9 cellular contexts compared by ENCODE assay signal in the genomic region with DNA sequence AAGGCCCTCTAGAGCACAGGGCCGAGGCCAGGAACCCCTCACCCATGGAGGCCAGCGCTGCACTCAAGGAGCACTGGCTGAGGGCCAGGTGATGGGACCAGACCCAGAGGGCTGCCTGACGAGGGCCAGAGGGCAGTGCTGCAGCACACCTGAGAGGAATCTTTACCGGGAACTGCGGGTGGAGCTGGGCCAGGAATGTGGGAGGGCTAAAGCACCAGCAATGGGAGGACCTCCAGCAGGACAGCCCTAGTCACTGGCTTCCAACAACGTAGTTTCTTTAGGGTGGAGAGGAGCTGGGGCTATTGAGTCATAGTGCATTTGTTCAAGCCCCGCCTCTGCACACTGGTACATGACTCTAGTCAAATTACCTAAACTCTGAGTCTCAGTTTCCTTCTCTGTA.
DNase-seq lines count a peak whose midpoint lies in the region; ATAC-seq, FAIRE-seq and TF ChIP-seq lines count a peak whose summit lies in the region.
"Had no signal": no experiment of that assay in that cellular context is flagged by ENCODE, and none has a peak within 500 bp of the region (broad histone marks: within the 10 kb centered on the region; RNA-seq: fewer than 3 reads in every experiment).

No MANE protein-coding gene starts in this region.

- intact Hi-C loops in K562 (cut with micrococcal nuclease): no loop called here

- H3K36me3 Mint-ChIP-seq in type B pancreatic cell: no peaks in the 10 kb centered on the region

- H3K9me3 ChIP-seq in K562 (replicated peaks; ENCODE audit: control insufficient read depth, insufficient read depth, low read depth, low read length): no peaks in the 10 kb centered on the region
- H3K9me3 ChIP-seq: uterus had no signal

- H3K9ac ChIP-seq in K562 (ENCODE audit: insufficient read depth in 1 of 2, low read depth in 2 of 2, low read length in 2 of 2): no peak overlapping the region

- H3K27ac Mint-ChIP-seq in type B pancreatic cell: peak overlapping the region; percentile 57

- peaks cover 3% of the 10 kb centered on the region in 2 experiments; a peak in 2 of 5 replicates for H3K4me1 ChIP-seq in K562 (replicated peaks in 1 of 2; ENCODE audit: control insufficient read depth in 2 of 2, insufficient read depth in 2 of 2, low read length in 2 of 2)
- H3K4me1 ChIP-seq: uterus had no signal

- in situ Hi-C loops in K562 (cut with MboI): no loop called here

- FAIRE-seq in K562 (lab: Jason Lieb, UNC): no peak

- no peak overlapping the region for H3K27ac ChIP-seq in K562 (ENCODE audit: extremely low read depth, low read depth, low read length)
- H3K27ac ChIP-seq: uterus had no signal

- DNase-seq in K562 (ENCODE audit: extremely low read depth in 1 of 4, low spot score in 3 of 4) (no peak), type B pancreatic cell (ENCODE audit: extremely low spot score, unreplicated experiment) (no peak)
- no peak for DNase-seq in activated naive CD4-positive, alpha-beta T cell (lab: John Stamatoyannopoulos, UW)
- no peak for DNase-seq in stimulated activated CD4-positive, alpha-beta T cell treated with anti-CD3 and anti-CD28 coated beads, Interleukin-2, amount 100 ng/mL, for 24 hours
- DNase-seq: activated T-cell treated with anti-CD3 and anti-CD28 coated beads, Interleukin-2, amount 50 U/mL, for 48 hours; uterus had no signal

- TF ChIP-seq POLR2A in K562 (conservative IDR thresholded peaks at IDR 0.05): no peak

- no peak for TF ChIP-seq RAD21 in K562 (CRISPR knock-in tag; conservative IDR thresholded peaks at IDR 0.05 in 1 of 2, IDR thresholded peaks at IDR 0.05 in 1 of 2)

- 59% methylated on average over 7 of the region's 7 CpGs for WGBS in K562 (ENCODE audit: insufficient coverage, low coverage, missing lambda C conversion rate)

- H3K79me2 ChIP-seq in K562 (ENCODE audit: control insufficient read depth, insufficient read depth, low read length): no peaks in the 10 kb centered on the region

- POLR2A ChIA-PET in K562 (lab: Yijun Ruan, JAX): interaction anchor here (1.2 kb wide), 1 partner anchor 13 kb away, joined by 3 read pairs; no protein-coding TSS in a partner anchor

- H2AFZ ChIP-seq in K562 (ENCODE audit: low read depth, low read length): no peak overlapping the region

- H3K36me3 ChIP-seq in K562 (ENCODE audit: control insufficient read depth, insufficient read depth, low read length): no peaks in the 10 kb centered on the region
- H3K36me3 ChIP-seq: uterus had no signal

- H3K27me3 Mint-ChIP-seq in type B pancreatic cell: no peaks in the 10 kb centered on the region

- H3K9me3 Mint-ChIP-seq in type B pancreatic cell: no peaks in the 10 kb centered on the region

- peak; percentile 19 for ATAC-seq in GM19397 (IDR thresholded peaks at IDR 0.05; ENCODE audit: unreplicated experiment)
- peak; percentile 24 for ATAC-seq in HG02981 (IDR thresholded peaks at IDR 0.05; ENCODE audit: unreplicated experiment)
- peak; percentile 35; the same call in 1 of the 3 replicates for ATAC-seq in K562
- no peak for ATAC-seq in GM21381 (IDR thresholded peaks at IDR 0.05; ENCODE audit: unreplicated experiment)

- CTCF ChIA-PET in K562 (lab: Yijun Ruan, JAX; ENCODE audit: low intra/inter-chr PET ratio): no interaction called here

- H3K4me2 ChIP-seq in K562 (ENCODE audit: insufficient read depth, low read length): no peak overlapping the region

- H3K4me3 ChIP-seq in K562: no peak overlapping the region
- H3K4me3 ChIP-seq: uterus had no signal

- H3K4me1 Mint-ChIP-seq in type B pancreatic cell (ENCODE audit: unreplicated experiment): peaks cover 9% of the 10 kb centered on the region

- no peaks in the 10 kb centered on the region for H4K20me1 ChIP-seq in K562 (replicated peaks; ENCODE audit: control insufficient read depth, insufficient read depth, low read length)

- no peak overlapping the region for H3K4me3 Mint-ChIP-seq in type B pancreatic cell

- TF ChIP-seq CTCF in K562 (IDR thresholded peaks at IDR 0.05 in 2 of 3, conservative IDR thresholded peaks at IDR 0.05 in 1 of 3; ENCODE audit: insufficient read depth in 2 of 3, low read depth in 1 of 3, low read length in 3 of 3) (no peak), type B pancreatic cell (conservative IDR thresholded peaks at IDR 0.05) (no peak)

- no peak for TF ChIP-seq EP300 in K562 (IDR thresholded peaks at IDR 0.05; ENCODE audit: low read length)

- H3K27me3 ChIP-seq in K562 (ENCODE audit: control insufficient read depth in 2 of 2, insufficient read depth in 2 of 2, low read length in 2 of 2): no peaks in the 10 kb centered on the region
- H3K27me3 ChIP-seq: uterus had no signal

- H3K9me1 ChIP-seq in K562 (ENCODE audit: control insufficient read depth, insufficient read depth, low read length): no peaks in the 10 kb centered on the region

- no TSS peak for BruUV-seq in K562 (replicated peaks; lab: Mats Ljungman, UMichigan)

TF ChIP-seq in K562, 482 proteins besides CTCF, POLR2A, EP300 and RAD21:
- no peak for TF ChIP-seq ZNF274 (IDR thresholded peaks at IDR 0.05; ENCODE audit: borderline replicate concordance, low read depth, low read length)
TF ChIP-seq in K562: peak in this region for 0.
